In genomic region chr2:226849349-226849748, GRCh38 we compare ENCODE assay signal across 14 cellular contexts. TPM values are rescaled to one million over a fixed set of nuclear protein-coding genes. Genes with fewer than 3 reads are reported as not detected.
DNase-seq lines count a peak whose midpoint lies in the region; ATAC-seq and TF ChIP-seq lines count a peak whose summit lies in the region.
"Had no signal": no experiment of that assay in that cellular context is flagged by ENCODE, and none has a peak within 500 bp of the region (broad histone marks: within the 10 kb centered on the region; RNA-seq: fewer than 3 reads in every experiment).

No MANE protein-coding gene starts in this region.

- H3K79me2 ChIP-seq in GM23338 (replicated peaks; ENCODE audit: insufficient read depth): peaks cover 4% of the 10 kb centered on the region

- 75% methylated on average over 2 of the region's 2 CpGs for WGBS in suprapubic skin

- intact Hi-C loops in Caco-2 (cut with micrococcal nuclease; ENCODE audit: unreplicated experiment): no loop called here

- TF ChIP-seq POLR2A in suprapubic skin (IDR thresholded peaks at IDR 0.05): no peak

- POLR2A ChIA-PET in Caco-2 (lab: Charles Lee): no interaction called here

- no TSS peak for BruUV-seq in Caco-2 (replicated peaks; lab: Mats Ljungman, UMichigan)

- no peak overlapping the region for H3K4me3 ChIP-seq in GM23338
- H3K4me3 ChIP-seq in suprapubic skin: no peak overlapping the region
- H3K4me3 ChIP-seq in Caco-2 (ENCODE audit: low read depth, low read length): no peak overlapping the region
- H3K4me3 ChIP-seq: A549 had no signal

- H3K36me3 ChIP-seq in GM23338 (ENCODE audit: insufficient read depth) (no peaks in the 10 kb centered on the region), suprapubic skin (no peaks in the 10 kb centered on the region), Caco-2 (ENCODE audit: control insufficient read depth, insufficient read depth, low read length) (no peaks in the 10 kb centered on the region)

- no peak overlapping the region for H2AFZ ChIP-seq in GM23338

- no peaks in the 10 kb centered on the region for H3F3A ChIP-seq in GM23338 (replicated peaks; ENCODE audit: low read depth)

- CTCF ChIA-PET in Caco-2 (lab: Charles Lee): no interaction called here

- TF ChIP-seq EP300 in suprapubic skin (IDR thresholded peaks at IDR 0.05): no peak

- no peaks in the 10 kb centered on the region for H4K20me1 ChIP-seq in GM23338 (replicated peaks; ENCODE audit: insufficient read depth)

- H3K36me3 Mint-ChIP-seq in GM23338 (ENCODE audit: low read depth): no peaks in the 10 kb centered on the region
- no peaks in the 10 kb centered on the region for H3K36me3 Mint-ChIP-seq in Caco-2 (ENCODE audit: insufficient read depth, unreplicated experiment)

- H3K4me1 Mint-ChIP-seq in GM23338 (peaks cover 4% of the 10 kb centered on the region), Caco-2 (ENCODE audit: low read depth, unreplicated experiment) (no peaks in the 10 kb centered on the region)

- no peak overlapping the region for H3K27ac ChIP-seq in GM23338 (ENCODE audit: low read depth)
- H3K27ac ChIP-seq in suprapubic skin: no peak overlapping the region
- H3K27ac ChIP-seq: A549 had no signal

- no peaks in the 10 kb centered on the region for H3K27me3 ChIP-seq in GM23338 (ENCODE audit: insufficient read depth)
- H3K27me3 ChIP-seq in suprapubic skin: no peaks in the 10 kb centered on the region
- H3K27me3 ChIP-seq in Caco-2 (replicated peaks; ENCODE audit: control insufficient read depth, insufficient read depth, low read length): no peaks in the 10 kb centered on the region

- H3K9me3 ChIP-seq in suprapubic skin (no peaks in the 10 kb centered on the region), Caco-2 (no peaks in the 10 kb centered on the region)
- H3K9me3 ChIP-seq: A549 had no signal

- peak; percentile 47 for DNase-seq in GM23338 (ENCODE audit: low spot score)
- DNase-seq in cerebellar cortex (ENCODE audit: low spot score): peak; percentile 29
- peak; percentile 30 for DNase-seq in iPS-NIHi7 (ENCODE audit: extremely low spot score)
- no peak for DNase-seq in suprapubic skin (ENCODE audit: low spot score in 2 of 2)
- no peak for DNase-seq in NCI-H2029 (lab: John Stamatoyannopoulos, UW)
- DNase-seq in Caco-2: no peak
- no peak for DNase-seq in NK-92 treated with Interleukin-12 subunit alpha and Interleukin-12 subunit beta, amount 100 ng/mL, for 24 hours (lab: John Stamatoyannopoulos, UW)
- DNase-seq: CD8-positive, alpha-beta memory T cell; DMS53; GOT3 had no signal

- H3K4me3 Mint-ChIP-seq in GM23338 (no peak overlapping the region), Caco-2 (ENCODE audit: unreplicated experiment) (no peak overlapping the region)
- H3K4me3 Mint-ChIP-seq: CD14-positive monocyte; CD8-positive, alpha-beta memory T cell had no signal

- 0 out of 2 replicates have a peak, but pooled peaks cover 8% of the 10 kb centered on the region for H3K9me2 ChIP-seq in GM23338 (ENCODE audit: insufficient read depth)

- peak; percentile 78 for ATAC-seq in GM23338
- ATAC-seq: A549, HCT116, HepG2 had no signal

- H3K9me3 Mint-ChIP-seq in GM23338 (no peaks in the 10 kb centered on the region), Caco-2 (ENCODE audit: unreplicated experiment) (no peaks in the 10 kb centered on the region)
- H3K9me3 Mint-ChIP-seq: CD14-positive monocyte; CD8-positive, alpha-beta memory T cell had no signal

- H3K4me1 ChIP-seq in GM23338 (ENCODE audit: insufficient read depth): no peaks in the 10 kb centered on the region
- no peaks in the 10 kb centered on the region for H3K4me1 ChIP-seq in suprapubic skin
- no peaks in the 10 kb centered on the region for H3K4me1 ChIP-seq in Caco-2
- H3K4me1 ChIP-seq: A549 had no signal

- H3K4me2 ChIP-seq in GM23338: no peak overlapping the region
- H3K4me2 ChIP-seq: A549 had no signal

- H3K27me3 Mint-ChIP-seq in GM23338 (ENCODE audit: insufficient read depth, low read depth, poor library complexity) (peaks cover 2% of the 10 kb centered on the region), Caco-2 (ENCODE audit: insufficient read depth, unreplicated experiment) (no peaks in the 10 kb centered on the region)
- H3K27me3 Mint-ChIP-seq: CD8-positive, alpha-beta memory T cell had no signal

- H3K27ac Mint-ChIP-seq in GM23338 (no peak overlapping the region), Caco-2 (ENCODE audit: unreplicated experiment) (no peak overlapping the region)
- H3K27ac Mint-ChIP-seq: CD14-positive monocyte; CD8-positive, alpha-beta memory T cell had no signal

- TF ChIP-seq CTCF in GM23338 (conservative IDR thresholded peaks at IDR 0.05; ENCODE audit: low read depth in 2 of 2): no peak
- TF ChIP-seq CTCF in suprapubic skin (IDR thresholded peaks at IDR 0.05): no peak
- TF ChIP-seq CTCF in Caco-2 (IDR thresholded peaks at IDR 0.05; ENCODE audit: insufficient read depth in 1 of 2, low read depth in 1 of 2, low read length in 1 of 2, severe bottlenecking in 1 of 2, unreplicated experiment in 1 of 2): no peak

TF ChIP-seq in GM23338, 12 proteins besides CTCF, POLR2A, EP300 and RAD21 (continues in another document):
- no peak for TF ChIP-seq ZNF114 (CRISPR knock-in tag; IDR thresholded peaks at IDR 0.05)
- no peak for TF ChIP-seq EZH2phosphoT487 (IDR thresholded peaks at IDR 0.05; ENCODE audit: unreplicated experiment)
- no peak for TF ChIP-seq EZH2 (IDR thresholded peaks at IDR 0.05; ENCODE audit: low read depth, unreplicated experiment)
- no peak for TF ChIP-seq ZNF462 (CRISPR knock-in tag; IDR thresholded peaks at IDR 0.05)
- TF ChIP-seq JUNB (IDR thresholded peaks at IDR 0.05; ENCODE audit: unreplicated experiment): no peak
- no peak for TF ChIP-seq STAT1 (IDR thresholded peaks at IDR 0.05; ENCODE audit: unreplicated experiment)

RNA-seq across cellular contexts. Expression of gene RHBDD1, which starts 13.5 kb away (rescaled TPM):
- 13.0 and 16.4 TPM in 2 replicates for total RNA-seq in GM23338 (2014; rRNA removed; shearing (Covaris generic))
- polyA plus RNA-seq in GM23338 (2016; fragmentation: Nextera tagmentation; extraction: Ambion mirVana): 6.3 and 7.3 TPM in 2 replicates
- total RNA-seq in suprapubic skin: 10 to 100 TPM; 14.0 to 41.8 (median 20.7) TPM
- 14.3 and 16.5 TPM in 2 replicates for total RNA-seq in Caco-2 (2022)

RNA-seq across cellular contexts. Expression of gene IRS1, which starts 49.7 kb away (rescaled TPM):
- total RNA-seq in GM23338 (2014; rRNA removed; shearing (Covaris generic)): 20.4 and 26.2 TPM in 2 replicates
- 6.2 and 6.9 TPM in 2 replicates for polyA plus RNA-seq in GM23338 (2016; fragmentation: Nextera tagmentation; extraction: Ambion mirVana)
- total RNA-seq in suprapubic skin: 10 to 100 TPM; 18.4 to 40.7 (median 28.1) TPM
- 27.9 and 32.4 TPM in 2 replicates for total RNA-seq in Caco-2 (2022)

Comparison
In these comparisons a context has a peak if more than half of its experiments do, and no peak if none do; other contexts are left out.
1. DNase-seq: peak in GM23338 (single experiment), cerebellar cortex (single experiment) and iPS-NIHi7 (single experiment); none in suprapubic skin (0 of 2), NCI-H2029 (single experiment), Caco-2 (0 of 2) and NK-92 treated with Interleukin-12 subunit alpha and Interleukin-12 subunit beta, amount 100 ng/mL, for 24 hours (single experiment).